2 cellular contexts compared by ENCODE assay signal in the genomic region with DNA sequence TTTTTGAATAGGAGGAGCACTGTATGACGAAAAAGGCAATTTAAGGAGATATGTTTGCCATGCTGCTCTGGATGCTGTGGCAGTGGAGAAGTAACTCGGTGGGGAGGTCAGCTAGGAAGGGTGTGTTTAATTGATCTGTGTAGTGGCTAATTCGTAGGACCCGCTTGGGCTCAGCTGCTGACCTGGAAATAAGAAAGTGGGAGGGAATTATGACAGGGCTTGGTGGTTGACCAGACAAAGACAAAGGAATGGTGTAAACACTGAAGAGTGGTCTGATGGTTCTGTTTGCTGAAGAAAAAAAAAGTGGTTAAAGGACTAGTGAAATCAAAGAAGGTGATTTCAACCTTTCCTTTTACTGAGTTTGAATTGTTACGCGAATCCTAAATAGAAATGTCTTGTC.
TF ChIP-seq lines count a peak whose summit lies in the region.

No MANE protein-coding gene starts in this region.

TF ChIP-seq in WTC11, 78 proteins besides CTCF, POLR2A, EP300 and RAD21:
- TF ChIP-seq TEAD1 (CRISPR knock-in tag; IDR thresholded peaks at IDR 0.05) (no peak), SMAD3 (CRISPR knock-in tag; IDR thresholded peaks at IDR 0.05; ENCODE audit: borderline replicate concordance) (no peak)
- TF ChIP-seq, protein P1, sequence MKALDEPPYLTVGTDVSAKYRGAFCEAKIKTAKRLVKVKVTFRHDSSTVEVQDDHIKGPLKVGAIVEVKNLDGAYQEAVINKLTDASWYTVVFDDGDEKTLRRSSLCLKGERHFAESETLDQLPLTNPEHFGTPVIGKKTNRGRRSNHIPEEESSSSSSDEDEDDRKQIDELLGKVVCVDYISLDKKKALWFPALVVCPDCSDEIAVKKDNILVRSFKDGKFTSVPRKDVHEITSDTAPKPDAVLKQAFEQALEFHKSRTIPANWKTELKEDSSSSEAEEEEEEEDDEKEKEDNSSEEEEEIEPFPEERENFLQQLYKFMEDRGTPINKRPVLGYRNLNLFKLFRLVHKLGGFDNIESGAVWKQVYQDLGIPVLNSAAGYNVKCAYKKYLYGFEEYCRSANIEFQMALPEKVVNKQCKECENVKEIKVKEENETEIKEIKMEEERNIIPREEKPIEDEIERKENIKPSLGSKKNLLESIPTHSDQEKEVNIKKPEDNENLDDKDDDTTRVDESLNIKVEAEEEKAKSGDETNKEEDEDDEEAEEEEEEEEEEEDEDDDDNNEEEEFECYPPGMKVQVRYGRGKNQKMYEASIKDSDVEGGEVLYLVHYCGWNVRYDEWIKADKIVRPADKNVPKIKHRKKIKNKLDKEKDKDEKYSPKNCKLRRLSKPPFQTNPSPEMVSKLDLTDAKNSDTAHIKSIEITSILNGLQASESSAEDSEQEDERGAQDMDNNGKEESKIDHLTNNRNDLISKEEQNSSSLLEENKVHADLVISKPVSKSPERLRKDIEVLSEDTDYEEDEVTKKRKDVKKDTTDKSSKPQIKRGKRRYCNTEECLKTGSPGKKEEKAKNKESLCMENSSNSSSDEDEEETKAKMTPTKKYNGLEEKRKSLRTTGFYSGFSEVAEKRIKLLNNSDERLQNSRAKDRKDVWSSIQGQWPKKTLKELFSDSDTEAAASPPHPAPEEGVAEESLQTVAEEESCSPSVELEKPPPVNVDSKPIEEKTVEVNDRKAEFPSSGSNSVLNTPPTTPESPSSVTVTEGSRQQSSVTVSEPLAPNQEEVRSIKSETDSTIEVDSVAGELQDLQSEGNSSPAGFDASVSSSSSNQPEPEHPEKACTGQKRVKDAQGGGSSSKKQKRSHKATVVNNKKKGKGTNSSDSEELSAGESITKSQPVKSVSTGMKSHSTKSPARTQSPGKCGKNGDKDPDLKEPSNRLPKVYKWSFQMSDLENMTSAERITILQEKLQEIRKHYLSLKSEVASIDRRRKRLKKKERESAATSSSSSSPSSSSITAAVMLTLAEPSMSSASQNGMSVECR (CRISPR knock-in tag; IDR thresholded peaks at IDR 0.05; ENCODE audit: borderline replicate concordance), result no peak
- TF ChIP-seq, protein P2, sequence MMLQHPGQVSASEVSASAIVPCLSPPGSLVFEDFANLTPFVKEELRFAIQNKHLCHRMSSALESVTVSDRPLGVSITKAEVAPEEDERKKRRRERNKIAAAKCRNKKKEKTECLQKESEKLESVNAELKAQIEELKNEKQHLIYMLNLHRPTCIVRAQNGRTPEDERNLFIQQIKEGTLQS (CRISPR knock-in tag; conservative IDR thresholded peaks at IDR 0.05), result no peak

TF ChIP-seq in endothelial cell of umbilical vein, 7 proteins besides CTCF, POLR2A, EP300 and RAD21:
- no peak for TF ChIP-seq GATA2 (IDR thresholded peaks at IDR 0.05; ENCODE audit: insufficient read depth, insufficient read length, low read depth, low read length)
- TF ChIP-seq MYC (IDR thresholded peaks at IDR 0.05; ENCODE audit: low read depth, low read length), result no peak
- no peak for TF ChIP-seq POLR2AphosphoS5 (IDR thresholded peaks at IDR 0.05; ENCODE audit: insufficient read depth, low read depth, low read length)
- TF ChIP-seq EZH2 (IDR thresholded peaks at IDR 0.05; ENCODE audit: borderline replicate concordance, low read depth, low read length, severe bottlenecking), result no peak
- no peak for TF ChIP-seq FOS (IDR thresholded peaks at IDR 0.05; ENCODE audit: borderline replicate concordance, insufficient read depth, low read length)
- no peak for TF ChIP-seq JUN (IDR thresholded peaks at IDR 0.05; ENCODE audit: borderline replicate concordance, insufficient read depth, insufficient read length, low read depth)
- TF ChIP-seq, protein P3, sequence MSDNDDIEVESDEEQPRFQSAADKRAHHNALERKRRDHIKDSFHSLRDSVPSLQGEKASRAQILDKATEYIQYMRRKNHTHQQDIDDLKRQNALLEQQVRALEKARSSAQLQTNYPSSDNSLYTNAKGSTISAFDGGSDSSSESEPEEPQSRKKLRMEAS (IDR thresholded peaks at IDR 0.05; ENCODE audit: insufficient read depth, insufficient read length), result no peak
